In genomic region chr19:37506387-37507166, GRCh38 we compare ENCODE assay signal across 9 cellular contexts. TPM values are rescaled to one million over a fixed set of nuclear protein-coding genes. Genes with fewer than 3 reads are reported as not detected.
DNase-seq lines count a peak whose midpoint lies in the region; ATAC-seq lines count a peak whose summit lies in the region.
"Had no signal": no experiment of that assay in that cellular context is flagged by ENCODE, and none has a peak within 500 bp of the region (broad histone marks: within the 10 kb centered on the region; RNA-seq: fewer than 3 reads in every experiment).

ZNF793 (plus strand) TSS chr19:37506939; CDS start chr19:37523440, 16,501 bp downstream.

- no peak within 1 kb of the TSS for H3K4me3 Mint-ChIP-seq in activated T-helper 1 cell treated with anti-CD3 and anti-CD28 coated beads, Interleukin-12 subunit alpha, Interleukin-12 subunit beta, Interleukin-2, Interleukin-4 antibody, amounts not matched to agents 30 ng/mL and 10 ng/mL and 1 ng/mL, durations not matched to agents 14 hours and 24 hours and 36 hours
- no peak within 1 kb of the TSS for H3K4me3 Mint-ChIP-seq in natural killer cell treated with Interleukin-12 subunit alpha and Interleukin-12 subunit beta and Interleukin-15 and Interleukin-18, amount 100 ng/mL, for 72 hours
- no peak within 1 kb of the TSS for H3K4me3 Mint-ChIP-seq in stimulated activated effector memory CD8-positive, alpha-beta T cell treated with anti-CD3 and anti-CD28 coated beads, Interleukin-12 subunit alpha, Interleukin-12 subunit beta, amount 100 ng/mL, for 72 hours

- H3K27me3 Mint-ChIP-seq in activated T-helper 1 cell treated with anti-CD3 and anti-CD28 coated beads, Interleukin-12 subunit alpha, Interleukin-12 subunit beta, Interleukin-2, Interleukin-4 antibody, amounts not matched to agents 30 ng/mL and 10 ng/mL and 1 ng/mL, durations not matched to agents 14 hours and 24 hours and 36 hours (ENCODE audit: insufficient read depth): no peaks in the 10 kb centered on the region
- H3K27me3 Mint-ChIP-seq in natural killer cell treated with Interleukin-12 subunit alpha and Interleukin-12 subunit beta and Interleukin-15 and Interleukin-18, amount 100 ng/mL, for 72 hours: no peaks in the 10 kb centered on the region

- H3K4me3 ChIP-seq in NT2/D1 (ENCODE audit: insufficient read length, low read depth): peak within 1 kb of the TSS; percentile 80

- peaks cover 22% of the 10 kb centered on the region for H3K36me3 ChIP-seq in NT2/D1 (ENCODE audit: insufficient read depth, insufficient read length, low read length)

- intact Hi-C loops in activated T-helper 1 cell treated with anti-CD3 and anti-CD28 coated beads, Interleukin-12 subunit alpha, Interleukin-12 subunit beta, Interleukin-2, Interleukin-4 antibody, amounts not matched to agents 30 ng/mL and 10 ng/mL and 1 ng/mL, durations not matched to agents 14 hours and 24 hours and 36 hours (cut with micrococcal nuclease): loop anchor here (5.0 kb wide), 1 partner anchor 39 kb away; the partner anchor contains the start of genes ZNF569 and ZNF570

- no peaks in the 10 kb centered on the region for H3K4me1 Mint-ChIP-seq in activated T-helper 1 cell treated with anti-CD3 and anti-CD28 coated beads, Interleukin-12 subunit alpha, Interleukin-12 subunit beta, Interleukin-2, Interleukin-4 antibody, amounts not matched to agents 30 ng/mL and 10 ng/mL and 1 ng/mL, durations not matched to agents 14 hours and 24 hours and 36 hours (ENCODE audit: low read depth)
- H3K4me1 Mint-ChIP-seq in natural killer cell treated with Interleukin-12 subunit alpha and Interleukin-12 subunit beta and Interleukin-15 and Interleukin-18, amount 100 ng/mL, for 72 hours (ENCODE audit: low read depth in 2 of 2): no peaks in the 10 kb centered on the region
- no peaks in the 10 kb centered on the region for H3K4me1 Mint-ChIP-seq in stimulated activated effector memory CD8-positive, alpha-beta T cell treated with anti-CD3 and anti-CD28 coated beads, Interleukin-12 subunit alpha, Interleukin-12 subunit beta, amount 100 ng/mL, for 72 hours

- H3K9me3 Mint-ChIP-seq in activated T-helper 1 cell treated with anti-CD3 and anti-CD28 coated beads, Interleukin-12 subunit alpha, Interleukin-12 subunit beta, Interleukin-2, Interleukin-4 antibody, amounts not matched to agents 30 ng/mL and 10 ng/mL and 1 ng/mL, durations not matched to agents 14 hours and 24 hours and 36 hours: peaks cover 34% of the 10 kb centered on the region
- no peaks in the 10 kb centered on the region for H3K9me3 Mint-ChIP-seq in natural killer cell treated with Interleukin-12 subunit alpha and Interleukin-12 subunit beta and Interleukin-15 and Interleukin-18, amount 100 ng/mL, for 72 hours
- peaks cover 10% of the 10 kb centered on the region for H3K9me3 Mint-ChIP-seq in stimulated activated effector memory CD8-positive, alpha-beta T cell treated with anti-CD3 and anti-CD28 coated beads, Interleukin-12 subunit alpha, Interleukin-12 subunit beta, amount 100 ng/mL, for 72 hours

- H3K4me1 ChIP-seq in NT2/D1 (ENCODE audit: insufficient read depth, insufficient read length): no peaks in the 10 kb centered on the region

- peak; percentile 39 for ATAC-seq in HG02678 (IDR thresholded peaks at IDR 0.05; ENCODE audit: unreplicated experiment)
- ATAC-seq in natural killer cell treated with Interleukin-12 subunit alpha and Interleukin-12 subunit beta and Interleukin-15 and Interleukin-18, amount 100 ng/mL, for 72 hours: peak; percentile 85 to 91
- peak; percentile 89 for ATAC-seq in stimulated activated effector memory CD8-positive, alpha-beta T cell treated with anti-CD3 and anti-CD28 coated beads, Interleukin-12 subunit alpha, Interleukin-12 subunit beta, amount 100 ng/mL, for 72 hours
- no peak for ATAC-seq in HG02885 (IDR thresholded peaks at IDR 0.05; ENCODE audit: poor library complexity, unreplicated experiment)

- DNase-seq in D341Med (ENCODE audit: low spot score): peak; percentile 86
- DNase-seq in NT2/D1 (ENCODE audit: low read depth, low spot score): peak; percentile 59
- peak; percentile 21 for DNase-seq in activated T-helper 1 cell treated with anti-CD3 and anti-CD28 coated beads, Interleukin-12 subunit alpha, Interleukin-12 subunit beta, Interleukin-2, Interleukin-4 antibody, amounts not matched to agents 30 ng/mL and 10 ng/mL and 1 ng/mL, durations not matched to agents 14 hours and 24 hours and 36 hours (ENCODE audit: low spot score)
- peak; percentile 55 for DNase-seq in fibroblast of the conjunctiva (ENCODE audit: low read depth)
- DNase-seq in natural killer cell treated with Interleukin-12 subunit alpha and Interleukin-12 subunit beta and Interleukin-15 and Interleukin-18, amount 100 ng/mL, for 72 hours (ENCODE audit: low spot score): peak; percentile 83
- peak; percentile 43 to 84 for DNase-seq in stimulated activated effector memory CD8-positive, alpha-beta T cell treated with anti-CD3 and anti-CD28 coated beads, Interleukin-12 subunit alpha, Interleukin-12 subunit beta, amount 100 ng/mL, for 72 hours (ENCODE audit: low spot score in 2 of 2)

- no peaks in the 10 kb centered on the region for H3K27me3 ChIP-seq in NT2/D1 (ENCODE audit: insufficient read depth, insufficient read length)

- H3K9me3 ChIP-seq in NT2/D1 (ENCODE audit: insufficient read depth, low read length): no peaks in the 10 kb centered on the region

- H3K36me3 Mint-ChIP-seq in activated T-helper 1 cell treated with anti-CD3 and anti-CD28 coated beads, Interleukin-12 subunit alpha, Interleukin-12 subunit beta, Interleukin-2, Interleukin-4 antibody, amounts not matched to agents 30 ng/mL and 10 ng/mL and 1 ng/mL, durations not matched to agents 14 hours and 24 hours and 36 hours (ENCODE audit: low read depth): peaks cover 3% of the 10 kb centered on the region
- H3K36me3 Mint-ChIP-seq in natural killer cell treated with Interleukin-12 subunit alpha and Interleukin-12 subunit beta and Interleukin-15 and Interleukin-18, amount 100 ng/mL, for 72 hours: peaks cover 12% of the 10 kb centered on the region
- peaks cover 9% of the 10 kb centered on the region for H3K36me3 Mint-ChIP-seq in stimulated activated effector memory CD8-positive, alpha-beta T cell treated with anti-CD3 and anti-CD28 coated beads, Interleukin-12 subunit alpha, Interleukin-12 subunit beta, amount 100 ng/mL, for 72 hours

- peak within 1 kb of the TSS; percentile 95 for H3K9ac ChIP-seq in NT2/D1 (ENCODE audit: insufficient read length, low read depth)
- H3K9ac ChIP-seq: KMS-11 had no signal

- no peak within 1 kb of the TSS for H3K27ac Mint-ChIP-seq in activated T-helper 1 cell treated with anti-CD3 and anti-CD28 coated beads, Interleukin-12 subunit alpha, Interleukin-12 subunit beta, Interleukin-2, Interleukin-4 antibody, amounts not matched to agents 30 ng/mL and 10 ng/mL and 1 ng/mL, durations not matched to agents 14 hours and 24 hours and 36 hours
- H3K27ac Mint-ChIP-seq in natural killer cell treated with Interleukin-12 subunit alpha and Interleukin-12 subunit beta and Interleukin-15 and Interleukin-18, amount 100 ng/mL, for 72 hours: no peak within 1 kb of the TSS
- no peak within 1 kb of the TSS for H3K27ac Mint-ChIP-seq in stimulated activated effector memory CD8-positive, alpha-beta T cell treated with anti-CD3 and anti-CD28 coated beads, Interleukin-12 subunit alpha, Interleukin-12 subunit beta, amount 100 ng/mL, for 72 hours

RNA-seq across cellular contexts. Expression of gene ZNF793, which starts in this region (rescaled TPM):
- total RNA-seq in activated T-helper 1 cell treated with anti-CD3 and anti-CD28 coated beads, Interleukin-12 subunit alpha, Interleukin-12 subunit beta, Interleukin-2, Interleukin-4 antibody, amounts not matched to agents 30 ng/mL and 10 ng/mL and 1 ng/mL, durations not matched to agents 14 hours and 24 hours and 36 hours: 0.39 and 0.44 TPM in 2 replicates
- total RNA-seq in natural killer cell treated with Interleukin-12 subunit alpha and Interleukin-12 subunit beta and Interleukin-15 and Interleukin-18, amount 100 ng/mL, for 72 hours: 1 to 10 TPM; 4.1 to 4.7 TPM

Comparison
In these comparisons a context has a peak if more than half of its experiments do, and no peak if none do; other contexts are left out.
1. Peak in DNase-seq in activated T-helper 1 cell treated with anti-CD3 and anti-CD28 coated beads, Interleukin-12 subunit alpha, Interleukin-12 subunit beta, Interleukin-2, Interleukin-4 antibody, amounts not matched to agents 30 ng/mL and 10 ng/mL and 1 ng/mL, durations not matched to agents 14 hours and 24 hours and 36 hours; RNA of the gene not detected or under 1 TPM.
2. DNase-seq: peak in every context shown above with its lines; median percentile 86 in D341Med; 83 in natural killer cell treated with Interleukin-12 subunit alpha and Interleukin-12 subunit beta and Interleukin-15 and Interleukin-18, amount 100 ng/mL, for 72 hours; 64 in stimulated activated effector memory CD8-positive, alpha-beta T cell treated with anti-CD3 and anti-CD28 coated beads, Interleukin-12 subunit alpha, Interleukin-12 subunit beta, amount 100 ng/mL, for 72 hours; 59 in NT2/D1; 55 in fibroblast of the conjunctiva; 21 in activated T-helper 1 cell treated with anti-CD3 and anti-CD28 coated beads, Interleukin-12 subunit alpha, Interleukin-12 subunit beta, Interleukin-2, Interleukin-4 antibody, amounts not matched to agents 30 ng/mL and 10 ng/mL and 1 ng/mL, durations not matched to agents 14 hours and 24 hours and 36 hours.